ENCODE assay signal across 18 cellular contexts in genomic region chr1:224791362-224791941, GRCh38.
"Had no signal": no experiment of that assay in that cellular context is flagged by ENCODE, and none has a peak within 500 bp of the region (broad histone marks: within the 10 kb centered on the region; RNA-seq: fewer than 3 reads in every experiment).

No MANE protein-coding gene starts in this region.

- H3K4me1 ChIP-seq: esophagus squamous epithelium, right lobe of liver, stomach had no signal

- H3K27ac ChIP-seq: cardiac muscle cell, esophagus squamous epithelium, right lobe of liver, stomach had no signal

- H3K36me3 ChIP-seq: cardiac muscle cell, esophagus squamous epithelium, right lobe of liver, stomach had no signal

- H3K9me3 ChIP-seq: esophagus squamous epithelium, right lobe of liver, stomach had no signal

- H3K27me3 ChIP-seq: cardiac muscle cell, esophagus squamous epithelium, right lobe of liver, stomach had no signal

- ATAC-seq: effector memory CD8-positive, alpha-beta T cell; left ventricle myocardium superior; right lobe of liver; T-helper 17 cell had no signal

- H3K4me3 ChIP-seq: cardiac muscle cell, esophagus squamous epithelium, right lobe of liver, stomach had no signal

- DNase-seq: activated CD4-positive, alpha-beta T cell treated with anti-CD3 and anti-CD28 coated beads, Interleukin-2, amount 50 U/mL, for 48 hours; activated naive CD4-positive, alpha-beta T cell; activated naive CD8-positive, alpha-beta T cell treated with anti-CD3 and anti-CD28 coated beads for 36 hours; activated T-cell treated with anti-CD3 and anti-CD28 coated beads for 4 hours; amniotic stem cell; effector memory CD8-positive, alpha-beta T cell; esophagus squamous epithelium; immature natural killer cell; kidney glomerular epithelial cell; left ventricle myocardium superior; naive B cell; right lobe of liver; small intestine; stimulated activated CD4-positive, alpha-beta T cell treated with anti-CD3 and anti-CD28 coated beads, Interleukin-4, amount 100 ng/mL, for 1 hour; stomach; T-helper 17 cell; trophoblast cell had no signal
